ENCODE assay signal across 30 cellular contexts in genomic region chrX:135275973-135276372, GRCh38. TPM values are rescaled to one million over a fixed set of nuclear protein-coding genes. Genes with fewer than 3 reads are reported as not detected.
"Had no signal": no experiment of that assay in that cellular context is flagged by ENCODE, and none has a peak within 500 bp of the region (broad histone marks: within the 10 kb centered on the region; RNA-seq: fewer than 3 reads in every experiment).

No MANE protein-coding gene starts in this region.

- H3K27me3 ChIP-seq: breast epithelium, heart right ventricle, neural progenitor cell, right atrium auricular region, suprapubic skin, tibial artery had no signal

- DNase-seq: activated CD4-positive, alpha-beta T cell treated with anti-CD3 and anti-CD28 coated beads, Interleukin-2, amount 50 U/mL, for 1 hour; activated CD8-positive, alpha-beta T cell treated with anti-CD3 and anti-CD28 coated beads for 36 hours; activated naive CD8-positive, alpha-beta T cell treated with anti-CD3 and anti-CD28 coated beads, Interleukin-2, amount 50 U/mL, for 24 hours; activated T-cell treated with anti-CD3 and anti-CD28 coated beads, Interleukin-2, amount 50 U/mL, for 4 hours; central memory CD4-positive, alpha-beta T cell; endodermal cell; foreskin fibroblast; heart right ventricle; lower lobe of right lung; mesenchymal stem cell; natural killer cell; occipital lobe; stimulated activated CD4-positive, alpha-beta T cell treated with anti-CD3 and anti-CD28 coated beads, Interleukin-15, amount 100 ng/mL, for 24 hours; stimulated activated CD4-positive, alpha-beta T cell treated with anti-CD3 and anti-CD28 coated beads, Interleukin-2, amount 100 ng/mL, for 24 hours; stimulated activated naive CD4-positive, alpha-beta T cell; tibial artery had no signal

- ATAC-seq: activated CD8-positive, alpha-beta T cell treated with anti-CD3 and anti-CD28 coated beads for 36 hours; activated naive CD8-positive, alpha-beta T cell treated with anti-CD3 and anti-CD28 coated beads, Interleukin-2, amount 50 U/mL, for 24 hours; activated T-cell treated with anti-CD3 and anti-CD28 coated beads, Interleukin-2, amount 50 U/mL, for 4 hours; activated T-helper 17 cell treated with anti-CD3 and anti-CD28 coated beads, Interleukin-2, amount 50 U/mL, for 72 hours; esophagus mucosa; heart right ventricle; left lobe of liver; lower lobe of right lung; natural killer cell; WTC11 had no signal

- H3K4me1 ChIP-seq: breast epithelium, heart right ventricle, lower lobe of right lung, neural progenitor cell, parathyroid adenoma, right atrium auricular region, suprapubic skin, tibial artery had no signal

- H3K4me3 ChIP-seq: breast epithelium, heart right ventricle, lower lobe of right lung, neural progenitor cell, right atrium auricular region, suprapubic skin, tibial artery had no signal

- H3K27ac ChIP-seq: breast epithelium, heart right ventricle, lower lobe of right lung, neural progenitor cell, parathyroid adenoma, right atrium auricular region, suprapubic skin, tibial artery had no signal

- H3K36me3 ChIP-seq: breast epithelium, heart right ventricle, lower lobe of right lung, neural progenitor cell, right atrium auricular region, suprapubic skin, tibial artery had no signal

RNA-seq across cellular contexts. Expression of gene ETDA, which starts 24.1 kb away (rescaled TPM):
- total RNA-seq: activated CD8-positive, alpha-beta T cell treated with anti-CD3 and anti-CD28 coated beads for 36 hours; activated T-cell treated with anti-CD3 and anti-CD28 coated beads, Interleukin-2, amount 50 U/mL, for 4 hours; activated T-helper 17 cell treated with anti-CD3 and anti-CD28 coated beads, Interleukin-2, amount 50 U/mL, for 72 hours; breast epithelium; endodermal cell; esophagus mucosa; glomerular endothelial cell; heart right ventricle; kidney epithelial cell; left lobe of liver; lower lobe of right lung; mononuclear cell; natural killer cell; occipital lobe; pulmonary artery endothelial cell; right atrium auricular region; suprapubic skin; ureter; WTC11 had no signal
- polyA plus RNA-seq: heart right ventricle had no signal

RNA-seq across cellular contexts. Expression of gene ETDC, which starts 33.3 kb away (rescaled TPM):
- total RNA-seq: activated CD8-positive, alpha-beta T cell treated with anti-CD3 and anti-CD28 coated beads for 36 hours; activated T-cell treated with anti-CD3 and anti-CD28 coated beads, Interleukin-2, amount 50 U/mL, for 4 hours; activated T-helper 17 cell treated with anti-CD3 and anti-CD28 coated beads, Interleukin-2, amount 50 U/mL, for 72 hours; breast epithelium; endodermal cell; esophagus mucosa; glomerular endothelial cell; heart right ventricle; kidney epithelial cell; left lobe of liver; lower lobe of right lung; mononuclear cell; natural killer cell; occipital lobe; pulmonary artery endothelial cell; right atrium auricular region; suprapubic skin; ureter; WTC11 had no signal
- polyA plus RNA-seq: heart right ventricle had no signal
